ENCODE assay signal across 1 cellular context in the genomic region with DNA sequence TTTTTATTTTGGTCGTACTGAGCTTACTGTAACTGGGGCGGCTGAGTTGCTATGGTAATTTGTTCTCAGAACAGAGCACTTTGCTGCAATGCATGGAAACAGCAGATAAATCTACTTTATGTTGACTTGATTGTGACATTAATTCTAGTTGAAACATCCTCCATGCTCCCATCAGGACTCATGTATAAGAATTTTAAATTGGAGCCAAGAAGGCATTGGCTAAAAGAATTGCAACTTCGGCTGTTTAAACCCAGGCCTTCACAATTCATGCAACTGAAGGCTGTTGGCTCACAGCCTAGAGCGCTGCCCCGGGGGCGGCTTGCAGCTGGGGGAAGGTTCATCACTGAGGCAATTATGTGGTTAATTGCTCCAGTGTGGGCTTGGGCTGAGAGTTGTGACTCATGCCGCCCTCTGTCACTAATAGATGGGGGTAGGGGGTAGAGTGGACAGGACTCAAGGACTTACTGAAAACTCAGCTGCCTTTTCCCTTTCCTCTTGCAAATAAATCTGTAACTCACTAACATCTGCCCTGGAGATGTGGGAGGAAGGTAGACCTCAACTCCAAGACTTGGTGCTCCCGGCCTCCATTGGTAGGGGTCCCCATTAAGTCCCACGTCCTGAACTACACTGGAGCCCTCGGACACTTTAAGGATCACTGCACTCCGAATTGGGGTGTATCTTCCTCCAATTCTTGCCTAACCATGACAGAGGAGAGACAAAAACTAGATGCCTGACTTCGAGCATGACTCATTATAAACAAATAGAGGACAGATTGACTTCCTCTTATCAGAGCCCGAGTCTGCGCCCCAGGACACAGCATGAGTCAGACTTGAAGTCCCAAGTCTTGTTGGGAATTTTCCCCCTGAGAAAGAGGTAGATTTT.
A peak's percentile ranks its signal among the peaks of the same experiment; 100 is the strongest.
TF ChIP-seq lines count a peak whose summit lies in the region.

No MANE protein-coding gene starts in this region.

TF ChIP-seq in HepG2, 621 proteins besides CTCF, POLR2A, EP300 and RAD21 (continued from another document and continues in another):
- TF ChIP-seq HMGXB3 (CRISPR knock-in tag; IDR thresholded peaks at IDR 0.05; ENCODE audit: borderline replicate concordance): no peak; the same call in 1 of the 2 replicates
- TF ChIP-seq FOXM1 (CRISPR knock-in tag; IDR thresholded peaks at IDR 0.05): no peak
- TF ChIP-seq SATB2 (CRISPR knock-in tag; IDR thresholded peaks at IDR 0.05): no peak
- TF ChIP-seq RXRA (CRISPR knock-in tag; IDR thresholded peaks at IDR 0.05): peak; percentile 41; the same call in 1 of the 2 replicates
- no peak for TF ChIP-seq BORCS8-MEF2B (CRISPR knock-in tag; IDR thresholded peaks at IDR 0.05)
- no peak for TF ChIP-seq RFXAP (CRISPR knock-in tag; IDR thresholded peaks at IDR 0.05; ENCODE audit: borderline replicate concordance)
- no peak for TF ChIP-seq TERF1 (CRISPR knock-in tag; IDR thresholded peaks at IDR 0.05)
- TF ChIP-seq PRDM15 (CRISPR knock-in tag; IDR thresholded peaks at IDR 0.05): no peak
- no peak for TF ChIP-seq PAF1 (CRISPR knock-in tag; IDR thresholded peaks at IDR 0.05)
- TF ChIP-seq, protein P1, sequence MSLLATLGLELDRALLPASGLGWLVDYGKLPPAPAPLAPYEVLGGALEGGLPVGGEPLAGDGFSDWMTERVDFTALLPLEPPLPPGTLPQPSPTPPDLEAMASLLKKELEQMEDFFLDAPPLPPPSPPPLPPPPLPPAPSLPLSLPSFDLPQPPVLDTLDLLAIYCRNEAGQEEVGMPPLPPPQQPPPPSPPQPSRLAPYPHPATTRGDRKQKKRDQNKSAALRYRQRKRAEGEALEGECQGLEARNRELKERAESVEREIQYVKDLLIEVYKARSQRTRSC (CRISPR knock-in tag; IDR thresholded peaks at IDR 0.05; ENCODE audit: low read depth): no peak
- 0 out of 2 replicates have a peak, but pooled peaks have one; percentile 29 for TF ChIP-seq ZNF547 (CRISPR knock-in tag; IDR thresholded peaks at IDR 0.05)
- no peak for TF ChIP-seq ZNF337 (CRISPR knock-in tag; IDR thresholded peaks at IDR 0.05; ENCODE audit: borderline replicate concordance, low read depth)
- TF ChIP-seq CENPT (CRISPR knock-in tag; IDR thresholded peaks at IDR 0.05; ENCODE audit: low read depth): no peak
- TF ChIP-seq ZKSCAN8 (CRISPR knock-in tag; IDR thresholded peaks at IDR 0.05; ENCODE audit: borderline replicate concordance): no peak; the same call in 1 of the 2 replicates
- TF ChIP-seq SOX5 (CRISPR knock-in tag; IDR thresholded peaks at IDR 0.05; ENCODE audit: borderline replicate concordance): peak; percentile 32; the same call in 1 of the 2 replicates
- peak; percentile 52; the same call in 1 of the 2 replicates for TF ChIP-seq ZNF350 (CRISPR knock-in tag; IDR thresholded peaks at IDR 0.05; ENCODE audit: borderline replicate concordance, low read depth)
- peak; percentile 12; the same call in 1 of the 2 replicates for TF ChIP-seq TFAP4 (IDR thresholded peaks at IDR 0.05; ENCODE audit: borderline replicate concordance, low read depth)
- TF ChIP-seq SOX13 (IDR thresholded peaks at IDR 0.05): no peak
- TF ChIP-seq SOX13 (CRISPR knock-in tag; conservative IDR thresholded peaks at IDR 0.05 in 1 of 2, IDR thresholded peaks at IDR 0.05 in 1 of 2): no peak
- no peak for TF ChIP-seq MYNN (CRISPR knock-in tag; IDR thresholded peaks at IDR 0.05; ENCODE audit: low read depth)
- no peak for TF ChIP-seq NCOA5 (CRISPR knock-in tag; IDR thresholded peaks at IDR 0.05)
- TF ChIP-seq E2F1 (CRISPR knock-in tag; IDR thresholded peaks at IDR 0.05): no peak
- no peak for TF ChIP-seq NFIB (CRISPR knock-in tag; IDR thresholded peaks at IDR 0.05; ENCODE audit: borderline replicate concordance)
- peak; percentile 98 for TF ChIP-seq FOSL2 (CRISPR knock-in tag; IDR thresholded peaks at IDR 0.05)
- TF ChIP-seq NR1H2 (CRISPR knock-in tag; IDR thresholded peaks at IDR 0.05; ENCODE audit: borderline replicate concordance, low read depth): no peak
- peak; percentile 82 for TF ChIP-seq DNMT3B (CRISPR knock-in tag; conservative IDR thresholded peaks at IDR 0.05)
- TF ChIP-seq ZNF878 (CRISPR knock-in tag; IDR thresholded peaks at IDR 0.05): no peak
- TF ChIP-seq ARID2 (CRISPR knock-in tag; IDR thresholded peaks at IDR 0.05; ENCODE audit: borderline replicate concordance): 0 out of 2 replicates have a peak, but pooled peaks have one; percentile 47
- TF ChIP-seq ZBTB38 (CRISPR knock-in tag; IDR thresholded peaks at IDR 0.05): peak; percentile 30; the same call in 1 of the 2 replicates
- TF ChIP-seq ZNF382 (CRISPR knock-in tag; IDR thresholded peaks at IDR 0.05; ENCODE audit: borderline replicate concordance): no peak
- TF ChIP-seq ZNF432 (CRISPR knock-in tag; IDR thresholded peaks at IDR 0.05; ENCODE audit: borderline replicate concordance): no peak
- 0 out of 2 replicates have a peak, but pooled peaks have one; percentile 17 for TF ChIP-seq ZNF770 (CRISPR knock-in tag; IDR thresholded peaks at IDR 0.05)
- TF ChIP-seq, protein P2, sequence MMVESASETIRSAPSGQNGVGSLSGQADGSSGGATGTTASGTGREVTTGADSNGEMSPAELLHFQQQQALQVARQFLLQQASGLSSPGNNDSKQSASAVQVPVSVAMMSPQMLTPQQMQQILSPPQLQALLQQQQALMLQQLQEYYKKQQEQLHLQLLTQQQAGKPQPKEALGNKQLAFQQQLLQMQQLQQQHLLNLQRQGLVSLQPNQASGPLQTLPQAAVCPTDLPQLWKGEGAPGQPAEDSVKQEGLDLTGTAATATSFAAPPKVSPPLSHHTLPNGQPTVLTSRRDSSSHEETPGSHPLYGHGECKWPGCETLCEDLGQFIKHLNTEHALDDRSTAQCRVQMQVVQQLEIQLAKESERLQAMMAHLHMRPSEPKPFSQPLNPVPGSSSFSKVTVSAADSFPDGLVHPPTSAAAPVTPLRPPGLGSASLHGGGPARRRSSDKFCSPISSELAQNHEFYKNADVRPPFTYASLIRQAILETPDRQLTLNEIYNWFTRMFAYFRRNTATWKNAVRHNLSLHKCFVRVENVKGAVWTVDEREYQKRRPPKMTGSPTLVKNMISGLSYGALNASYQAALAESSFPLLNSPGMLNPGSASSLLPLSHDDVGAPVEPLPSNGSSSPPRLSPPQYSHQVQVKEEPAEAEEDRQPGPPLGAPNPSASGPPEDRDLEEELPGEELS (CRISPR knock-in tag; IDR thresholded peaks at IDR 0.05): 0 out of 2 replicates have a peak, but pooled peaks have one; percentile 37
- no peak for TF ChIP-seq MNT (IDR thresholded peaks at IDR 0.05)
- no peak for TF ChIP-seq KAT7 (CRISPR knock-in tag; IDR thresholded peaks at IDR 0.05; ENCODE audit: borderline replicate concordance)
- no peak; the same call in 1 of the 2 replicates for TF ChIP-seq ZNF773 (CRISPR knock-in tag; IDR thresholded peaks at IDR 0.05; ENCODE audit: borderline replicate concordance)
- no peak for TF ChIP-seq U2AF2 (IDR thresholded peaks at IDR 0.05; ENCODE audit: low read depth, low read length)
- TF ChIP-seq SNRNP70 (IDR thresholded peaks at IDR 0.05; ENCODE audit: low read depth, low read length): no peak
- no peak for TF ChIP-seq ZNF251 (CRISPR knock-in tag; IDR thresholded peaks at IDR 0.05)
